Comparison of ENCODE assay signal across 11 cellular contexts in the genomic region with DNA sequence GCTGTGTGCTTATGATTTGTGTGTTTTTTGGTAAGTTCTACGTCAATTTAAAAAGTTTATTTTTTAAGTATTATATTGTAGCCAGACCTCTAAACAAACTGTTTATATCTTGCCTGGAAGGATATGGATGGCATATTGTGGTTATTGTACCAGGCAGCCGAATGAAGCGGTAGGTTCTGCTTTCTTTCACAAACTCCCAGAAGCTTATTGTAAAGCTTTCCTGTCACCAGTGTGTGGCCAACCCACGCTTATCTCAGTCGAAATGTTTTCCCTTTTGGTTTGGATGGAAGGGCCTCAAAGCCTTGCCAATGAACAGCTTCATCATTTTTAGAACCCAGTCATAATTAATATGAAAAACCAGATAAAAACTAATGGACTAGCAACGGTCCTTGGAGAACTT. TPM values are rescaled to one million over a fixed set of nuclear protein-coding genes. Genes with fewer than 3 reads are reported as not detected.
DNase-seq lines count a peak whose midpoint lies in the region; ATAC-seq and TF ChIP-seq lines count a peak whose summit lies in the region.
"Had no signal": no experiment of that assay in that cellular context is flagged by ENCODE, and none has a peak within 500 bp of the region (broad histone marks: within the 10 kb centered on the region; RNA-seq: fewer than 3 reads in every experiment).

No MANE protein-coding gene starts in this region.

- no peaks in the 10 kb centered on the region for H3K9me3 Mint-ChIP-seq in nephron
- no peaks in the 10 kb centered on the region for H3K9me3 Mint-ChIP-seq in activated CD4-positive, alpha-beta memory T cell treated with anti-CD3 and anti-CD28 coated beads, Interleukin-2, amount 10 ng/mL, durations not matched to agents 7 days and 5 days
- H3K9me3 Mint-ChIP-seq in activated CD8-positive, alpha-beta memory T cell treated with anti-CD3 and anti-CD28 coated beads, Interleukin-2, amount 10 ng/mL, durations not matched to agents 7 days and 5 days (ENCODE audit: low read depth) = no peaks in the 10 kb centered on the region

- H3K4me1 Mint-ChIP-seq in nephron = peaks cover 32% of the 10 kb centered on the region
- no peaks in the 10 kb centered on the region for H3K4me1 Mint-ChIP-seq in activated CD4-positive, alpha-beta memory T cell treated with anti-CD3 and anti-CD28 coated beads, Interleukin-2, amount 10 ng/mL, durations not matched to agents 7 days and 5 days
- no peaks in the 10 kb centered on the region for H3K4me1 Mint-ChIP-seq in activated CD8-positive, alpha-beta memory T cell treated with anti-CD3 and anti-CD28 coated beads, Interleukin-2, amount 10 ng/mL, durations not matched to agents 7 days and 5 days

- peak overlapping the region; percentile 74 to 93 (median 86) for H3K27ac Mint-ChIP-seq in nephron
- no peak overlapping the region for H3K27ac Mint-ChIP-seq in activated CD4-positive, alpha-beta memory T cell treated with anti-CD3 and anti-CD28 coated beads, Interleukin-2, amount 10 ng/mL, durations not matched to agents 7 days and 5 days
- no peak overlapping the region for H3K27ac Mint-ChIP-seq in activated CD8-positive, alpha-beta memory T cell treated with anti-CD3 and anti-CD28 coated beads, Interleukin-2, amount 10 ng/mL, durations not matched to agents 7 days and 5 days

- POLR2A ChIA-PET in OCI-LY7 (lab: Charles Lee) = interaction anchor here (0.6 to 2.4 kb wide), 4 partner anchors 13 to 101 kb away, joined by 3 to 9 read pairs (median 4); no protein-coding TSS in a partner anchor
- POLR2A ChIA-PET in activated CD4-positive, alpha-beta memory T cell treated with anti-CD3 and anti-CD28 coated beads, Interleukin-2, amount 10 ng/mL, durations not matched to agents 7 days and 5 days (lab: Charles Lee) = no interaction called here

- BruUV-seq in OCI-LY7 (replicated peaks; lab: Mats Ljungman, UMichigan) = no TSS peak

- in situ Hi-C loops in brain microvascular endothelial cell (cut with HindIII; ENCODE audit: low pct_ligation_motif_present, low sequenced_read_pairs) = no loop called here

- peaks cover 3% of the 10 kb centered on the region for H3K27me3 Mint-ChIP-seq in nephron (ENCODE audit: low read depth)
- no peaks in the 10 kb centered on the region for H3K27me3 Mint-ChIP-seq in activated CD4-positive, alpha-beta memory T cell treated with anti-CD3 and anti-CD28 coated beads, Interleukin-2, amount 10 ng/mL, durations not matched to agents 7 days and 5 days
- no peaks in the 10 kb centered on the region for H3K27me3 Mint-ChIP-seq in activated CD8-positive, alpha-beta memory T cell treated with anti-CD3 and anti-CD28 coated beads, Interleukin-2, amount 10 ng/mL, durations not matched to agents 7 days and 5 days

- DNase-seq in GDM1 (lab: John Stamatoyannopoulos, UW) = peak; percentile 62
- DNase-seq in OCI-M1 (lab: John Stamatoyannopoulos, UW) = peak; percentile 70
- peak; percentile 37 for DNase-seq in brain microvascular endothelial cell
- no peak for DNase-seq in OCI-LY7 (ENCODE audit: low spot score)
- no peak for DNase-seq in stimulated activated CD4-positive, alpha-beta T cell treated with anti-CD3 and anti-CD28 coated beads, Interleukin-2, amount 100 ng/mL, for 24 hours
- DNase-seq in activated CD4-positive, alpha-beta memory T cell treated with anti-CD3 and anti-CD28 coated beads, Interleukin-2, amount 10 ng/mL, durations not matched to agents 7 days and 5 days = no peak
- DNase-seq in activated CD8-positive, alpha-beta memory T cell treated with anti-CD3 and anti-CD28 coated beads, Interleukin-2, amount 10 ng/mL, durations not matched to agents 7 days and 5 days = no peak
- DNase-seq: activated CD4-positive, alpha-beta T cell treated with anti-CD3 and anti-CD28 coated beads for 1 hour; NCI-H2029 had no signal

- H3K9me2 ChIP-seq in OCI-LY7 (ENCODE audit: insufficient read depth, low read length) = no peaks in the 10 kb centered on the region

- intact Hi-C loops in OCI-LY7 (cut with micrococcal nuclease; ENCODE audit: unreplicated experiment) = no loop called here

- H3K9me3 ChIP-seq in OCI-LY7 (ENCODE audit: low read length) = no peaks in the 10 kb centered on the region
- H3K9me3 ChIP-seq: breast epithelium had no signal

- H3K4me1 ChIP-seq in OCI-LY7 (ENCODE audit: insufficient read depth, low read length, poor library complexity, severe bottlenecking) = no peaks in the 10 kb centered on the region

- no peak for ATAC-seq in activated CD8-positive, alpha-beta memory T cell treated with anti-CD3 and anti-CD28 coated beads, Interleukin-2, amount 10 ng/mL, durations not matched to agents 7 days and 5 days

- H3K27ac ChIP-seq in brain microvascular endothelial cell (peak overlapping the region; percentile 62), OCI-LY7 (ENCODE audit: low read depth, low read length, poor library complexity, severe bottlenecking) (no peak overlapping the region)

- H2AFZ ChIP-seq in OCI-LY7 (ENCODE audit: low read length) = no peak overlapping the region

- H3K79me2 ChIP-seq in OCI-LY7 (ENCODE audit: insufficient read depth, low read depth, low read length) = no peaks in the 10 kb centered on the region

- H3K36me3 ChIP-seq in brain microvascular endothelial cell (replicated peaks) (no peaks in the 10 kb centered on the region), OCI-LY7 (ENCODE audit: insufficient read depth, low read length) (no peaks in the 10 kb centered on the region)
- H3K36me3 ChIP-seq: breast epithelium had no signal

- no peaks in the 10 kb centered on the region for H3K27me3 ChIP-seq in brain microvascular endothelial cell (replicated peaks)
- H3K27me3 ChIP-seq: breast epithelium had no signal

- no peak overlapping the region for H3K4me2 ChIP-seq in OCI-LY7 (ENCODE audit: low read length)

- H4K20me1 ChIP-seq in OCI-LY7 (ENCODE audit: insufficient read depth, low read length) = no peaks in the 10 kb centered on the region

- TF ChIP-seq CTCF in brain microvascular endothelial cell (IDR thresholded peaks at IDR 0.05; ENCODE audit: low read depth, low read length, missing control alignments) (no peak), nephron (IDR thresholded peaks at IDR 0.05; ENCODE audit: unreplicated experiment in 3 of 3) (no peak), OCI-LY7 (conservative IDR thresholded peaks at IDR 0.05; ENCODE audit: low read length) (no peak)

- H3K4me3 Mint-ChIP-seq in nephron = no peak overlapping the region
- H3K4me3 Mint-ChIP-seq in activated CD4-positive, alpha-beta memory T cell treated with anti-CD3 and anti-CD28 coated beads, Interleukin-2, amount 10 ng/mL, durations not matched to agents 7 days and 5 days = no peak overlapping the region
- H3K4me3 Mint-ChIP-seq in activated CD8-positive, alpha-beta memory T cell treated with anti-CD3 and anti-CD28 coated beads, Interleukin-2, amount 10 ng/mL, durations not matched to agents 7 days and 5 days = no peak overlapping the region

- no peaks in the 10 kb centered on the region for H3K36me3 Mint-ChIP-seq in nephron (ENCODE audit: low read depth)
- H3K36me3 Mint-ChIP-seq in activated CD4-positive, alpha-beta memory T cell treated with anti-CD3 and anti-CD28 coated beads, Interleukin-2, amount 10 ng/mL, durations not matched to agents 7 days and 5 days (ENCODE audit: low read depth) = no peaks in the 10 kb centered on the region
- peaks cover 3% of the 10 kb centered on the region for H3K36me3 Mint-ChIP-seq in activated CD8-positive, alpha-beta memory T cell treated with anti-CD3 and anti-CD28 coated beads, Interleukin-2, amount 10 ng/mL, durations not matched to agents 7 days and 5 days

- no peak overlapping the region for H3K4me3 ChIP-seq in brain microvascular endothelial cell (ENCODE audit: low read depth, low read length)
- no peak overlapping the region for H3K4me3 ChIP-seq in OCI-LY7 (ENCODE audit: low read depth, low read length, poor library complexity, severe bottlenecking)
- H3K4me3 ChIP-seq: breast epithelium had no signal

- CTCF ChIA-PET in OCI-LY7 (lab: Charles Lee; ENCODE audit: unreplicated experiment) = no interaction called here
- CTCF ChIA-PET in activated CD4-positive, alpha-beta memory T cell treated with anti-CD3 and anti-CD28 coated beads, Interleukin-2, amount 10 ng/mL, durations not matched to agents 7 days and 5 days (lab: Charles Lee) = interaction anchor here (1.6 kb wide), 1 partner anchor 21 kb away, joined by 4 read pairs; no protein-coding TSS in a partner anchor
- CTCF ChIA-PET in activated CD8-positive, alpha-beta memory T cell treated with anti-CD3 and anti-CD28 coated beads, Interleukin-2, amount 10 ng/mL, durations not matched to agents 7 days and 5 days (lab: Charles Lee) = no interaction called here

RNA-seq across cellular contexts. Expression of gene CYB5B, which starts 53.1 kb away (rescaled TPM):
- 64.9 and 83.0 TPM in 2 replicates for total RNA-seq in OCI-LY7 (2014; rRNA removed; shearing (Covaris generic))
- total RNA-seq in OCI-LY7 (2022) = 177 and 184 TPM in 2 replicates
- total RNA-seq in activated CD4-positive, alpha-beta memory T cell treated with anti-CD3 and anti-CD28 coated beads, Interleukin-2, amount 10 ng/mL, durations not matched to agents 7 days and 5 days = 100 to 1,000 TPM; 149 to 152 TPM
- total RNA-seq in activated CD8-positive, alpha-beta memory T cell treated with anti-CD3 and anti-CD28 coated beads, Interleukin-2, amount 10 ng/mL, durations not matched to agents 7 days and 5 days = 100 to 1,000 TPM; 149 to 189 TPM

Comparison
In these comparisons a context has a peak if more than half of its experiments do, and no peak if none do; other contexts are left out.
1. DNase-seq: peak in GDM1 (single experiment), OCI-M1 (single experiment) and brain microvascular endothelial cell (single experiment); none in OCI-LY7 (single experiment), stimulated activated CD4-positive, alpha-beta T cell treated with anti-CD3 and anti-CD28 coated beads, Interleukin-2, amount 100 ng/mL, for 24 hours (0 of 2), activated CD4-positive, alpha-beta memory T cell treated with anti-CD3 and anti-CD28 coated beads, Interleukin-2, amount 10 ng/mL, durations not matched to agents 7 days and 5 days (single experiment) and activated CD8-positive, alpha-beta memory T cell treated with anti-CD3 and anti-CD28 coated beads, Interleukin-2, amount 10 ng/mL, durations not matched to agents 7 days and 5 days (single experiment).
2. H3K27ac Mint-ChIP-seq: peak in nephron (3 of 3); none in activated CD4-positive, alpha-beta memory T cell treated with anti-CD3 and anti-CD28 coated beads, Interleukin-2, amount 10 ng/mL, durations not matched to agents 7 days and 5 days (single experiment) and activated CD8-positive, alpha-beta memory T cell treated with anti-CD3 and anti-CD28 coated beads, Interleukin-2, amount 10 ng/mL, durations not matched to agents 7 days and 5 days (single experiment).